26 cellular contexts compared by ENCODE assay signal in genomic region chr11:43138621-43139140, GRCh38.
"Had no signal": no experiment of that assay in that cellular context is flagged by ENCODE, and none has a peak within 500 bp of the region (broad histone marks: within the 10 kb centered on the region; RNA-seq: fewer than 3 reads in every experiment).

No MANE protein-coding gene starts in this region.

- H3K4me3 Mint-ChIP-seq: activated B cell treated with CpG ODN at 0.5 μM for 24 hours; activated CD4-positive, alpha-beta memory T cell treated with anti-CD3 and anti-CD28 coated beads for 36 hours; activated CD4-positive, alpha-beta T cell treated with anti-CD3 and anti-CD28 coated beads, Interleukin-2, amount 10 ng/mL, durations not matched to agents 24 days and 14 days; activated naive CD8-positive, alpha-beta T cell treated with anti-CD3 and anti-CD28 coated beads, Interleukin-2, amount 50 U/mL, for 24 hours; activated T-cell treated with anti-CD3 and anti-CD28 coated beads, Interleukin-2, amount 50 U/mL, for 4 hours; T-helper 1 cell treated with Interleukin-12 subunit alpha and Interleukin-12 subunit beta and Interleukin-4 antibody, amounts not matched to agents 30 μg/mL and 1 μg/mL, for 36 hours had no signal

- H3K4me1 Mint-ChIP-seq: activated B cell treated with CpG ODN at 0.5 μM for 24 hours; activated CD4-positive, alpha-beta T cell treated with anti-CD3 and anti-CD28 coated beads, Interleukin-2, amount 10 ng/mL, durations not matched to agents 24 days and 14 days; activated naive CD8-positive, alpha-beta T cell treated with anti-CD3 and anti-CD28 coated beads, Interleukin-2, amount 50 U/mL, for 24 hours had no signal

- ATAC-seq: activated naive CD4-positive, alpha-beta T cell treated with anti-CD3 and anti-CD28 coated beads, Interleukin-2, amount 50 U/mL, for 72 hours; activated naive CD8-positive, alpha-beta T cell treated with anti-CD3 and anti-CD28 coated beads, Interleukin-2, amount 50 U/mL, for 24 hours; activated T-cell treated with anti-CD3 and anti-CD28 coated beads, Interleukin-2, amount 50 U/mL, for 4 hours; body of pancreas had no signal

- DNase-seq: activated B cell treated with CpG ODN at 0.5 μM for 24 hours; activated CD4-positive, alpha-beta memory T cell treated with anti-CD3 and anti-CD28 coated beads for 36 hours; activated CD4-positive, alpha-beta T cell treated with anti-CD3 and anti-CD28 coated beads for 1 hour; activated CD4-positive, alpha-beta T cell treated with anti-CD3 and anti-CD28 coated beads, Interleukin-2, amount 10 ng/mL, durations not matched to agents 24 days and 14 days; activated CD8-positive, alpha-beta memory T cell treated with anti-CD3 and anti-CD28 coated beads for 24 hours; activated effector memory CD4-positive, alpha-beta T cell treated with anti-CD3 and anti-CD28 coated beads, Interleukin-2, amount 50 U/mL, for 16 hours; activated naive CD4-positive, alpha-beta T cell treated with Interleukin-2 at 50 U/mL for 16 hours; activated naive CD8-positive, alpha-beta T cell treated with anti-CD3 and anti-CD28 coated beads, Interleukin-2, amount 50 U/mL, for 24 hours; activated T-cell treated with anti-CD3 and anti-CD28 coated beads, Interleukin-2, amount 50 U/mL, for 4 hours; amniotic stem cell; body of pancreas; central memory CD4-positive, alpha-beta T cell; Kasumi-1; NCI-H1105 treated with DMSO at 0.1 percent for 48 hours; NCI-H1436 treated with DMSO at 0.1 percent for 48 hours; NCI-H187 treated with DMSO at 0.1 percent for 48 hours; NCI-H2081 treated with DMSO at 0.1 percent for 48 hours; NCI-H2171; NCI-H2227 treated with DMSO at 0.1 percent for 48 hours; NCI-H446 treated with DMSO at 0.1 percent for 48 hours; NCI-H526 treated with DMSO at 0.1 percent for 48 hours; Peyer's patch; Right ventricle myocardium superior had no signal

- H3K36me3 Mint-ChIP-seq: activated CD4-positive, alpha-beta memory T cell treated with anti-CD3 and anti-CD28 coated beads for 36 hours had no signal

- H3K27ac Mint-ChIP-seq: activated B cell treated with CpG ODN at 0.5 μM for 24 hours; activated CD4-positive, alpha-beta memory T cell treated with anti-CD3 and anti-CD28 coated beads for 36 hours; activated CD4-positive, alpha-beta T cell treated with anti-CD3 and anti-CD28 coated beads, Interleukin-2, amount 10 ng/mL, durations not matched to agents 24 days and 14 days; activated naive CD4-positive, alpha-beta T cell treated with anti-CD3 and anti-CD28 coated beads, Interleukin-2, amount 50 U/mL, for 72 hours; activated naive CD8-positive, alpha-beta T cell treated with anti-CD3 and anti-CD28 coated beads, Interleukin-2, amount 50 U/mL, for 24 hours; T-helper 1 cell treated with Interleukin-12 subunit alpha and Interleukin-12 subunit beta and Interleukin-4 antibody, amounts not matched to agents 30 μg/mL and 1 μg/mL, for 36 hours had no signal

- H3K27me3 Mint-ChIP-seq: activated B cell treated with CpG ODN at 0.5 μM for 24 hours; activated CD4-positive, alpha-beta memory T cell treated with anti-CD3 and anti-CD28 coated beads for 36 hours; activated CD4-positive, alpha-beta T cell treated with anti-CD3 and anti-CD28 coated beads, Interleukin-2, amount 10 ng/mL, durations not matched to agents 24 days and 14 days had no signal

- FAIRE-seq: bronchial epithelial cell had no signal
